8 cellular contexts compared by ENCODE assay signal in genomic region chr1:208243851-208244583, GRCh38. TPM values are rescaled to one million over a fixed set of nuclear protein-coding genes. Genes with fewer than 3 reads are reported as not detected.
A peak's percentile ranks its signal among the peaks of the same experiment; 100 is the strongest.
DNase-seq lines count a peak whose midpoint lies in the region; ATAC-seq and TF ChIP-seq lines count a peak whose summit lies in the region.

TSS of gene PLXNA2 (minus strand) at chr1:208244384. CDS start at chr1:208217922, 26,462 bp downstream.

- H3K4me3 ChIP-seq in AG04450 (ENCODE audit: low read depth, low read length) (peak within 1 kb of the TSS; percentile 66), left ventricle myocardium inferior (peak within 1 kb of the TSS; percentile 94), aorta (ENCODE audit: low read length in 2 of 2) (peak within 1 kb of the TSS; percentile 77 to 81)

- H3K27me3 ChIP-seq in AG04450 (ENCODE audit: control insufficient read depth, insufficient read depth, low read length), result peaks cover 30% of the 10 kb centered on the region
- H3K27me3 ChIP-seq in left ventricle myocardium inferior (ENCODE audit: low read depth), result no peaks in the 10 kb centered on the region
- no peaks in the 10 kb centered on the region for H3K27me3 ChIP-seq in aorta (ENCODE audit: control insufficient read depth in 1 of 2, insufficient read depth in 2 of 2, low read length in 1 of 2)

- intact Hi-C loops in left ventricle myocardium inferior (cut with micrococcal nuclease) (loop anchor here (10.0 kb wide), 1 partner anchor 219 kb away; no protein-coding TSS in a partner anchor), aorta (cut with DNase I) (loop anchor here (2.0 to 5.0 kb wide), 5 partner anchors 41 to 223 kb away; no protein-coding TSS in a partner anchor)

- TF ChIP-seq CTCF in AG04450 (IDR thresholded peaks at IDR 0.05; ENCODE audit: low read depth, low read length), result no peak
- no peak for TF ChIP-seq CTCF in left ventricle myocardium inferior (IDR thresholded peaks at IDR 0.05; ENCODE audit: borderline replicate concordance)
- TF ChIP-seq CTCF in progenitor cell of endocrine pancreas (IDR thresholded peaks at IDR 0.05; ENCODE audit: unreplicated experiment), result no peak

- POLR2A ChIA-PET in AG04450 (lab: Yijun Ruan, JAX), result interaction anchor here (0.6 kb wide), 1 partner anchor 24 kb away, joined by 3 read pairs; no protein-coding TSS in a partner anchor

- no peak for DNase-seq in AG04450 (ENCODE audit: low read depth, low spot score)
- DNase-seq in NCI-H128 (lab: John Stamatoyannopoulos, UW; ENCODE audit: unreplicated experiment), result peak; percentile 29
- DNase-seq in anterior cingulate cortex (lab: John Stamatoyannopoulos, UW), result peak in 48 of 58 donors; percentile 32 to 83 (median 63)
- peak; percentile 89 for DNase-seq in left ventricle myocardium inferior
- peak; percentile 54 for DNase-seq in progenitor cell of endocrine pancreas (ENCODE audit: low spot score, unreplicated experiment)
- DNase-seq in aorta, result peak; percentile 91 to 94

- H3K4me3 Mint-ChIP-seq in T-helper 1 cell treated with Interleukin-12 subunit alpha and Interleukin-12 subunit beta and Interleukin-4 antibody, amounts not matched to agents 30 μg/mL and 1 μg/mL, for 36 hours, result peak within 1 kb of the TSS; percentile 75
- H3K4me3 Mint-ChIP-seq in progenitor cell of endocrine pancreas (ENCODE audit: low read depth), result peak within 1 kb of the TSS; percentile 93

- WGBS in aorta, 2 donors, result 0 to 1% methylated on average over 74 to 84 of the region's 84 CpGs

- H3K36me3 ChIP-seq in left ventricle myocardium inferior (no peaks in the 10 kb centered on the region), aorta (ENCODE audit: control insufficient read depth in 1 of 2, insufficient read depth in 2 of 2, low read length in 1 of 2) (no peaks in the 10 kb centered on the region)

- CTCF ChIA-PET in AG04450 (lab: Charles Lee), result interaction anchor here (0.7 to 22.8 kb wide), 22 partner anchors 7 to 1283 kb away, joined by 3 to 593 read pairs (median 6); no protein-coding TSS in a partner anchor

- ATAC-seq in GM19463 (IDR thresholded peaks at IDR 0.05; ENCODE audit: unreplicated experiment) (peak; percentile 59), aorta (ENCODE audit: low FRiP score) (peak; percentile 87)

- H3K4me1 Mint-ChIP-seq in T-helper 1 cell treated with Interleukin-12 subunit alpha and Interleukin-12 subunit beta and Interleukin-4 antibody, amounts not matched to agents 30 μg/mL and 1 μg/mL, for 36 hours (ENCODE audit: low read depth), result peaks cover 8% of the 10 kb centered on the region
- peaks cover 43% of the 10 kb centered on the region for H3K4me1 Mint-ChIP-seq in progenitor cell of endocrine pancreas (ENCODE audit: low read depth)

- H3K9me3 ChIP-seq in AG04450 (ENCODE audit: control insufficient read depth, insufficient read depth, low read length) (no peaks in the 10 kb centered on the region), left ventricle myocardium inferior (replicated peaks) (no peaks in the 10 kb centered on the region), aorta (ENCODE audit: control insufficient read depth, low read length) (no peaks in the 10 kb centered on the region)

- no peaks in the 10 kb centered on the region for H3K9me3 Mint-ChIP-seq in T-helper 1 cell treated with Interleukin-12 subunit alpha and Interleukin-12 subunit beta and Interleukin-4 antibody, amounts not matched to agents 30 μg/mL and 1 μg/mL, for 36 hours
- H3K9me3 Mint-ChIP-seq in progenitor cell of endocrine pancreas (ENCODE audit: low read depth), result no peaks in the 10 kb centered on the region

- H3K27me3 Mint-ChIP-seq in T-helper 1 cell treated with Interleukin-12 subunit alpha and Interleukin-12 subunit beta and Interleukin-4 antibody, amounts not matched to agents 30 μg/mL and 1 μg/mL, for 36 hours (ENCODE audit: low read depth), result peaks cover 64% of the 10 kb centered on the region
- peaks cover 25% of the 10 kb centered on the region for H3K27me3 Mint-ChIP-seq in progenitor cell of endocrine pancreas

- H3K27ac ChIP-seq in AG04450 (ENCODE audit: low read depth, low read length) (peak within 1 kb of the TSS; percentile 21), left ventricle myocardium inferior (replicated peaks) (peak within 1 kb of the TSS; percentile 95), aorta (ENCODE audit: low read depth in 1 of 2, low read length in 2 of 2) (peak within 1 kb of the TSS in 1 of 2 donors; percentile 96)

- peak within 1 kb of the TSS; percentile 76 for H3K27ac Mint-ChIP-seq in T-helper 1 cell treated with Interleukin-12 subunit alpha and Interleukin-12 subunit beta and Interleukin-4 antibody, amounts not matched to agents 30 μg/mL and 1 μg/mL, for 36 hours
- H3K27ac Mint-ChIP-seq in progenitor cell of endocrine pancreas, result peak within 1 kb of the TSS; percentile 92

- H3K4me1 ChIP-seq in left ventricle myocardium inferior (peaks cover 72% of the 10 kb centered on the region), aorta (ENCODE audit: control insufficient read depth in 1 of 2, insufficient read depth in 2 of 2, low read length in 2 of 2) (peaks cover 3% of the 10 kb centered on the region in 2 donors)

- H3K36me3 Mint-ChIP-seq in T-helper 1 cell treated with Interleukin-12 subunit alpha and Interleukin-12 subunit beta and Interleukin-4 antibody, amounts not matched to agents 30 μg/mL and 1 μg/mL, for 36 hours (ENCODE audit: low read depth), result no peaks in the 10 kb centered on the region
- no peaks in the 10 kb centered on the region for H3K36me3 Mint-ChIP-seq in progenitor cell of endocrine pancreas (ENCODE audit: insufficient read depth)

RNA-seq across cellular contexts. Expression of gene PLXNA2, which starts in this region (rescaled TPM):
- polyA plus RNA-seq in AG04450 (2011; rRNA removed), result 0.10 and 0.16 TPM in 2 replicates
- polyA minus RNA-seq in AG04450 (2011; rRNA and poly(A)+ RNA removed), result 0.37 and 0.70 TPM in 2 replicates
- 29.1 TPM for total RNA-seq in left ventricle myocardium inferior
- total RNA-seq in progenitor cell of endocrine pancreas, result 32.9 and 34.9 TPM in 2 replicates
- total RNA-seq in aorta, result 10 to 100 TPM; 33.3 to 37.3 TPM
- 10 to 100 TPM in 1 of 2 donors, 1 to 10 TPM in 1; 2.9 to 26.7 TPM for polyA plus RNA-seq in aorta
